16 cellular contexts compared by ENCODE assay signal in genomic region chr3:57977755-57978715, GRCh38. TPM values are rescaled to one million over a fixed set of nuclear protein-coding genes. Genes with fewer than 3 reads are reported as not detected.
DNase-seq lines count a peak whose midpoint lies in the region; ATAC-seq, FAIRE-seq and TF ChIP-seq lines count a peak whose summit lies in the region.
"Had no signal": no experiment of that assay in that cellular context is flagged by ENCODE, and none has a peak within 500 bp of the region (broad histone marks: within the 10 kb centered on the region; RNA-seq: fewer than 3 reads in every experiment).

No MANE protein-coding gene starts in this region.

- TF ChIP-seq CTCF in H1 (IDR thresholded peaks at IDR 0.05; ENCODE audit: control extremely low read depth in 1 of 3, insufficient read depth in 1 of 3, low read depth in 1 of 3, low read length in 3 of 3) = no peak

- POLR2A ChIA-PET in H1 (lab: Charles Lee; ENCODE audit: partially characterized antibody) = no interaction called here

- no peaks in the 10 kb centered on the region for H3K23me2 ChIP-seq in H1 (ENCODE audit: low read depth, low read length)

- H4K91ac ChIP-seq in H1 (replicated peaks; ENCODE audit: insufficient read length, low read length) (no peak overlapping the region), neuronal stem cell (ENCODE audit: low read depth, low read length, poor library complexity) (no peak overlapping the region)

- TF ChIP-seq EP300 in H1 (IDR thresholded peaks at IDR 0.05; ENCODE audit: borderline replicate concordance in 1 of 2, low read depth in 2 of 2, low read length in 2 of 2) = no peak

- no peak overlapping the region for H3K4me3 ChIP-seq in GM23248
- no peak overlapping the region for H3K4me3 ChIP-seq in H1 (ENCODE audit: extremely low read depth in 1 of 4, insufficient read depth in 2 of 4, low read depth in 3 of 4, low read length in 4 of 4)
- H3K4me3 ChIP-seq in neuronal stem cell (ENCODE audit: low read length in 2 of 2) = no peak overlapping the region
- H3K4me3 ChIP-seq: esophagus muscularis mucosa had no signal

- H2AK5ac ChIP-seq in H1 (ENCODE audit: low read depth, low read length) (no peak overlapping the region), neuronal stem cell (ENCODE audit: low read depth, low read length) (no peak overlapping the region)

- H3K9ac ChIP-seq in GM23248 (no peak overlapping the region), H1 (replicated peaks in 1 of 4; ENCODE audit: extremely low read depth in 1 of 4, low read depth in 3 of 4, low read length in 3 of 4) (no peak overlapping the region), neuronal stem cell (ENCODE audit: low read depth, low read length, poor library complexity) (peak overlapping the region; percentile 34)

- H3K9me2 ChIP-seq in GM23248 (ENCODE audit: insufficient read depth) = no peaks in the 10 kb centered on the region

- H3K23ac ChIP-seq in H1 (ENCODE audit: insufficient read length) = no peak overlapping the region
- H3K23ac ChIP-seq in neuronal stem cell (ENCODE audit: low read depth, low read length, poor library complexity) = no peak overlapping the region

- H2BK20ac ChIP-seq in H1 (ENCODE audit: low read length) = no peak overlapping the region

- H3K4me1 ChIP-seq in GM23248 (ENCODE audit: insufficient read depth) = peaks cover 39% of the 10 kb centered on the region
- H3K4me1 ChIP-seq in H1 (replicated peaks in 1 of 4; ENCODE audit: control insufficient read depth in 3 of 4, insufficient read depth in 4 of 4, low read length in 3 of 4) = no peaks in the 10 kb centered on the region
- H3K4me1 ChIP-seq in neuronal stem cell (ENCODE audit: control insufficient read depth in 2 of 2, insufficient read depth in 1 of 2, low read depth in 1 of 2, low read length in 2 of 2) = peaks cover 0 to 2% of the 10 kb centered on the region in 2 donors

- H3K79me1 ChIP-seq in H1 (ENCODE audit: low read depth, low read length) (no peaks in the 10 kb centered on the region), neuronal stem cell (ENCODE audit: low read depth, low read length) (no peaks in the 10 kb centered on the region)

- no peaks in the 10 kb centered on the region for H3K36me3 ChIP-seq in GM23248 (ENCODE audit: low read depth)
- no peaks in the 10 kb centered on the region for H3K36me3 ChIP-seq in H1 (ENCODE audit: control insufficient read depth in 2 of 4, insufficient read depth in 4 of 4, low read length in 3 of 4)
- H3K36me3 ChIP-seq in neuronal stem cell (replicated peaks in 1 of 2; ENCODE audit: control insufficient read depth in 2 of 2, insufficient read depth in 2 of 2, low read length in 2 of 2) = no peaks in the 10 kb centered on the region
- H3K36me3 ChIP-seq: esophagus muscularis mucosa had no signal

- H2BK5ac ChIP-seq in H1 (ENCODE audit: low read depth, low read length) (no peak overlapping the region), neuronal stem cell (ENCODE audit: low read length) (peak overlapping the region; percentile 46)

- H3K4me2 ChIP-seq in GM23248 (ENCODE audit: unreplicated experiment) = peak overlapping the region; percentile 70
- H3K4me2 ChIP-seq in H1 (ENCODE audit: insufficient read depth in 1 of 2, low read depth in 2 of 2, low read length in 2 of 2) = no peak overlapping the region
- H3K4me2 ChIP-seq in neuronal stem cell (ENCODE audit: insufficient read depth, low read length, poor library complexity, severe bottlenecking) = no peak overlapping the region

- H3K27ac ChIP-seq in GM23248 (no peak overlapping the region; the same call in 1 of the 2 replicates), H1 (ENCODE audit: low read depth, low read length) (no peak overlapping the region), neuronal stem cell (replicated peaks; ENCODE audit: low read length) (no peak overlapping the region)

- no peak overlapping the region for H4K8ac ChIP-seq in H1 (ENCODE audit: extremely low read depth, insufficient read depth, low read length)
- no peak overlapping the region for H4K8ac ChIP-seq in neuronal stem cell (ENCODE audit: low read depth, low read length)

- H2BK12ac ChIP-seq in H1 (ENCODE audit: low read depth, low read length) (peak overlapping the region; percentile 22; the same call in 1 of the 2 replicates), neuronal stem cell (ENCODE audit: low read length) (no peak overlapping the region)

- H3K4ac ChIP-seq in H1 (replicated peaks; ENCODE audit: insufficient read length, low read depth, low read length) (no peak overlapping the region), neuronal stem cell (ENCODE audit: low read length) (no peak overlapping the region)

- H3K18ac ChIP-seq in H1 (ENCODE audit: extremely low read depth, low read length) (no peak overlapping the region), neuronal stem cell (ENCODE audit: low read length) (peak overlapping the region; percentile 41)

- peak overlapping the region; percentile 9; the same call in 1 of the 2 replicates for H2AFZ ChIP-seq in GM23248
- H2AFZ ChIP-seq in H1 (ENCODE audit: low read length) = no peak overlapping the region
- peak overlapping the region; percentile 60 for H2AFZ ChIP-seq in neuronal stem cell (ENCODE audit: low read length)

- no peak overlapping the region for H4K5ac ChIP-seq in H1 (ENCODE audit: insufficient read length, low read depth, low read length)

- H4K20me1 ChIP-seq in GM23248 (ENCODE audit: insufficient read depth) (no peaks in the 10 kb centered on the region), H1 (replicated peaks in 1 of 2; ENCODE audit: control insufficient read depth in 1 of 2, insufficient read depth in 2 of 2, low read length in 2 of 2) (no peaks in the 10 kb centered on the region)

- H3K9me3 ChIP-seq in GM23248 (ENCODE audit: low read depth) (no peaks in the 10 kb centered on the region), H1 (ENCODE audit: insufficient read depth in 2 of 2, low read depth in 1 of 2, low read length in 1 of 2) (no peaks in the 10 kb centered on the region), neuronal stem cell (replicated peaks in 1 of 2; ENCODE audit: control insufficient read depth in 2 of 2, insufficient read depth in 1 of 2, low read depth in 1 of 2, low read length in 2 of 2) (no peaks in the 10 kb centered on the region)
- H3K9me3 ChIP-seq: esophagus muscularis mucosa had no signal

- H3K79me2 ChIP-seq in GM23248 (ENCODE audit: insufficient read depth) (no peaks in the 10 kb centered on the region), H1 (ENCODE audit: control insufficient read depth in 1 of 2, insufficient read depth in 2 of 2, low read length in 2 of 2) (no peaks in the 10 kb centered on the region)

- H3K14ac ChIP-seq in H1 (ENCODE audit: insufficient read length) (no peak overlapping the region), neuronal stem cell (ENCODE audit: low read length) (no peak overlapping the region)

- FAIRE-seq in H1 (lab: Jason Lieb, UNC) = no peak
- FAIRE-seq: H54 had no signal

- H2BK15ac ChIP-seq in H1 (ENCODE audit: low read length) (no peak overlapping the region), neuronal stem cell (ENCODE audit: low read length) (no peak overlapping the region)

- H3F3A ChIP-seq in GM23248 (ENCODE audit: insufficient read depth) = peaks cover 17% of the 10 kb centered on the region

- CTCF ChIA-PET in H1 (lab: Charles Lee; ENCODE audit: partially characterized antibody) = interaction anchor here (1.0 to 1.1 kb wide), 3 partner anchors 16 to 189 kb away, joined by 3 read pairs; no protein-coding TSS in a partner anchor

- in situ Hi-C loops in GM23248 (cut with MboI) = no loop called here

- TF ChIP-seq RAD21 in H1 (IDR thresholded peaks at IDR 0.05 in 1 of 2, conservative IDR thresholded peaks at IDR 0.05 in 1 of 2; ENCODE audit: low read depth in 2 of 2, low read length in 2 of 2) = no peak

- H3K56ac ChIP-seq in H1 (replicated peaks; ENCODE audit: insufficient read length, low read depth, low read length) = no peak overlapping the region

- no peak for ATAC-seq in HG02970 (IDR thresholded peaks at IDR 0.05; ENCODE audit: low FRiP score, unreplicated experiment)
- no peak for ATAC-seq in GM18498 (IDR thresholded peaks at IDR 0.05; ENCODE audit: unreplicated experiment)

- DNase-seq in GM23248 (peak; percentile 33), NCI-H226 (peak; percentile 43), H1 (ENCODE audit: low read depth in 1 of 2, low spot score in 2 of 2) (no peak), neuronal stem cell (ENCODE audit: low spot score) (no peak)
- no peak for DNase-seq in activated CD8-positive, alpha-beta memory T cell treated with anti-CD3 and anti-CD28 coated beads for 24 hours
- DNase-seq: activated CD4-positive, alpha-beta T cell treated with anti-CD3 and anti-CD28 coated beads, Interleukin-2, amount 50 U/mL, for 48 hours; activated naive CD4-positive, alpha-beta T cell; central memory CD4-positive, alpha-beta T cell; COR-L47; KBM-7; NCI-H2171 treated with DMSO at 0.1 percent for 48 hours; stimulated activated CD4-positive, alpha-beta T cell treated with anti-CD3 and anti-CD28 coated beads, Interleukin-15, amount 100 ng/mL, for 24 hours had no signal

- H2BK120ac ChIP-seq in H1 (replicated peaks; ENCODE audit: low read depth, low read length) (no peak overlapping the region), neuronal stem cell (ENCODE audit: low read depth, low read length) (no peak overlapping the region)

- H3K27me3 ChIP-seq in GM23248 (replicated peaks; ENCODE audit: insufficient read depth) (no peaks in the 10 kb centered on the region), H1 (replicated peaks in 1 of 4; ENCODE audit: control insufficient read depth in 3 of 4, extremely low read depth in 1 of 4, insufficient read depth in 3 of 4, low read length in 3 of 4) (no peaks in the 10 kb centered on the region), neuronal stem cell (ENCODE audit: control insufficient read depth in 3 of 3, insufficient read depth in 3 of 3, low read depth in 1 of 3, low read length in 3 of 3) (no peaks in the 10 kb centered on the region)
- H3K27me3 ChIP-seq: esophagus muscularis mucosa had no signal

- TF ChIP-seq POLR2A in H1 (IDR thresholded peaks at IDR 0.05; ENCODE audit: control extremely low read depth in 1 of 2, low read depth in 2 of 2, low read length in 2 of 2) = no peak

- WGBS in GM23248 (ENCODE audit: low coverage in 1 of 2, low lambda C conversion rate in 2 of 2, missing lambda C conversion rate in 2 of 2), 2 experiments = 61% methylated on average over 12 of the region's 12 CpGs
- 84% methylated on average over 12 of the region's 12 CpGs; no CpG with 5 or more reads in 1 of the 2 experiments for WGBS in H1 (ENCODE audit: extremely low coverage in 1 of 2, insufficient coverage in 1 of 2, insufficient read length in 1 of 2, insufficient replicate concordance in 2 of 2, low coverage in 1 of 2, low lambda C conversion rate in 2 of 2, missing lambda C conversion rate in 1 of 2), 2 experiments
- no CpG with 5 or more reads among the region's 12 CpGs for WGBS in neuronal stem cell (ENCODE audit: extremely low coverage in 2 of 2, insufficient read length in 2 of 2, insufficient replicate concordance in 1 of 2), 2 donors

RNA-seq across cellular contexts. Expression of gene FLNB, which starts 30.2 kb away (rescaled TPM):
- 186 and 199 TPM in 2 replicates for total RNA-seq in GM23248 (2014; rRNA removed; shearing (Covaris generic))
- 60.6 and 61.7 TPM in 2 replicates for polyA plus RNA-seq in GM23248 (2016; fragmentation: Nextera tagmentation; extraction: Ambion mirVana)
- total RNA-seq in H1 (2021; fragmentation: NEBNext Ultra II Directional; extraction: Animal tissue kit (Norgen Biotek cat#: 25700)) = 118 and 122 TPM in 2 replicates
- 72.2 and 72.3 TPM in 2 replicates for polyA plus RNA-seq in H1 (2011; rRNA removed)
- polyA plus RNA-seq in H1 (2011; cell fraction: cytosol; rRNA removed) = 53.0 TPM
- polyA plus RNA-seq in H1 (2011; cell fraction: nucleus; rRNA removed) = 599 TPM
- polyA plus RNA-seq in H1 (2012, experiment 1 of 2) = 82.4 to 123 TPM (median 108 TPM) in 4 replicates
- 47.2 TPM for polyA plus RNA-seq in H1 (2012, experiment 2 of 2)
- polyA plus RNA-seq in H1 (2013, experiment 1 of 2) = 96.1 TPM
- 85.9 TPM for polyA plus RNA-seq in H1 (2013, experiment 2 of 2)
- polyA minus RNA-seq in H1 (2011; rRNA and poly(A)+ RNA removed) = 249 and 262 TPM in 2 replicates
- polyA minus RNA-seq in H1 (2011; cell fraction: cytosol; rRNA and poly(A)+ RNA removed) = 121 TPM
- 391 TPM for polyA minus RNA-seq in H1 (2011; cell fraction: nucleus; rRNA and poly(A)+ RNA removed)
- 19.0 TPM for polyA plus RNA-seq in neuronal stem cell (2013, experiment 1 of 2)
- polyA plus RNA-seq in neuronal stem cell (2013, experiment 2 of 2) = 20.1 TPM

Comparison
In these comparisons a context has a peak if more than half of its experiments do, and no peak if none do; other contexts are left out.
1. DNase-seq: peak in GM23248 (single experiment) and NCI-H226 (single experiment); none in H1 (0 of 2), neuronal stem cell (single experiment) and activated CD8-positive, alpha-beta memory T cell treated with anti-CD3 and anti-CD28 coated beads for 24 hours (single experiment).